Comparison of ENCODE assay signal across 29 cellular contexts in genomic region chr7:42181566-42181965, GRCh38. TPM values are rescaled to one million over a fixed set of nuclear protein-coding genes. Genes with fewer than 3 reads are reported as not detected.
"Had no signal": no experiment of that assay in that cellular context is flagged by ENCODE, and none has a peak within 500 bp of the region (broad histone marks: within the 10 kb centered on the region; RNA-seq: fewer than 3 reads in every experiment).

No MANE protein-coding gene starts in this region.

- ATAC-seq: foreskin keratinocyte; heart left ventricle; left lung; mucosa of descending colon; natural killer cell treated with Interleukin-12 subunit alpha and Interleukin-12 subunit beta and Interleukin-15 and Interleukin-18, amount 100 ng/mL, for 72 hours; stimulated activated naive CD8-positive, alpha-beta T cell treated with anti-CD3 and anti-CD28 coated beads, Interleukin-15, Interleukin-2, amounts not matched to agents 100 U/mL and 50 U/mL, for 24 hours; T-helper 17 cell had no signal

- H3K9me3 Mint-ChIP-seq: activated CD4-positive, alpha-beta memory T cell treated with anti-CD3 and anti-CD28 coated beads for 36 hours; activated CD4-positive, alpha-beta T cell treated with anti-CD3 and anti-CD28 coated beads, Interleukin-2, amount 10 ng/mL, durations not matched to agents 24 days and 14 days; activated naive CD4-positive, alpha-beta T cell treated with anti-CD3 and anti-CD28 coated beads, Interleukin-2, amount 10 ng/mL, durations not matched to agents 7 days and 5 days; activated T-cell treated with anti-CD3 and anti-CD28 coated beads, Interleukin-2, amount 50 U/mL, for 24 hours; dendritic cell treated with granulocyte-macrophage colony-stimulating factor and Interleukin-4, amounts not matched to agents 40 ng/mL and 50 ng/mL, for 4 days; natural killer cell treated with Interleukin-12 subunit alpha and Interleukin-12 subunit beta and Interleukin-15 and Interleukin-18, amount 100 ng/mL, for 72 hours had no signal

- H3K4me3 ChIP-seq: breast epithelium, esophagus muscularis mucosa, heart left ventricle, left lung, lung, mucosa of descending colon, right atrium auricular region, testis, transverse colon had no signal

- H3K27ac ChIP-seq: esophagus muscularis mucosa, foreskin keratinocyte, heart left ventricle, left lung, right atrium auricular region, testis, transverse colon had no signal

- H3K9me3 ChIP-seq: breast epithelium, esophagus muscularis mucosa, heart left ventricle, left lung, mucosa of descending colon, right atrium auricular region, testis, transverse colon had no signal

- H3K4me1 Mint-ChIP-seq: activated CD4-positive, alpha-beta T cell treated with anti-CD3 and anti-CD28 coated beads, Interleukin-2, amount 10 ng/mL, durations not matched to agents 24 days and 14 days; activated naive CD4-positive, alpha-beta T cell treated with anti-CD3 and anti-CD28 coated beads, Interleukin-2, amount 10 ng/mL, durations not matched to agents 7 days and 5 days; activated naive CD8-positive, alpha-beta T cell treated with anti-CD3 and anti-CD28 coated beads, Interleukin-2, amount 10 ng/mL, durations not matched to agents 7 days and 5 days; central memory CD8-positive, alpha-beta T cell; T-helper 17 cell had no signal

- H3K27me3 ChIP-seq: breast epithelium, esophagus muscularis mucosa, foreskin keratinocyte, heart left ventricle, left lung, right atrium auricular region, testis, transverse colon had no signal

- H3K36me3 ChIP-seq: breast epithelium, heart left ventricle, left lung, right atrium auricular region, transverse colon had no signal

- FAIRE-seq: urothelium cell line had no signal

- H3K27me3 Mint-ChIP-seq: activated CD4-positive, alpha-beta memory T cell treated with anti-CD3 and anti-CD28 coated beads for 36 hours; activated CD4-positive, alpha-beta T cell treated with anti-CD3 and anti-CD28 coated beads, Interleukin-2, amount 10 ng/mL, durations not matched to agents 24 days and 14 days; activated naive CD4-positive, alpha-beta T cell treated with anti-CD3 and anti-CD28 coated beads, Interleukin-2, amount 10 ng/mL, durations not matched to agents 7 days and 5 days; activated naive CD8-positive, alpha-beta T cell treated with anti-CD3 and anti-CD28 coated beads, Interleukin-2, amount 10 ng/mL, durations not matched to agents 7 days and 5 days; activated T-cell treated with anti-CD3 and anti-CD28 coated beads, Interleukin-2, amount 50 U/mL, for 24 hours; central memory CD8-positive, alpha-beta T cell; dendritic cell treated with granulocyte-macrophage colony-stimulating factor and Interleukin-4, amounts not matched to agents 40 ng/mL and 50 ng/mL, for 4 days had no signal

- H3K4me1 ChIP-seq: left lung, right atrium auricular region, testis, transverse colon had no signal

- H3K36me3 Mint-ChIP-seq: activated CD4-positive, alpha-beta memory T cell treated with anti-CD3 and anti-CD28 coated beads for 36 hours; activated naive CD4-positive, alpha-beta T cell treated with anti-CD3 and anti-CD28 coated beads, Interleukin-2, amount 10 ng/mL, durations not matched to agents 7 days and 5 days; activated naive CD8-positive, alpha-beta T cell treated with anti-CD3 and anti-CD28 coated beads, Interleukin-2, amount 10 ng/mL, durations not matched to agents 7 days and 5 days; natural killer cell treated with Interleukin-12 subunit alpha and Interleukin-12 subunit beta and Interleukin-15 and Interleukin-18, amount 100 ng/mL, for 72 hours had no signal

- DNase-seq: activated CD4-positive, alpha-beta memory T cell treated with anti-CD3 and anti-CD28 coated beads for 36 hours; activated CD4-positive, alpha-beta T cell treated with anti-CD3 and anti-CD28 coated beads, Interleukin-2, amount 10 ng/mL, durations not matched to agents 24 days and 14 days; activated CD4-positive, CD25-positive, alpha-beta regulatory T cell treated with anti-CD3 and anti-CD28 coated beads, Interleukin-2, amount 50 U/mL, for 72 hours; activated CD8-positive, alpha-beta memory T cell treated with anti-CD3 and anti-CD28 coated beads, Interleukin-2, amount 50 U/mL, for 48 hours; activated gamma-delta T cell; activated naive CD4-positive, alpha-beta T cell treated with anti-CD3 and anti-CD28 coated beads, Interleukin-2, amount 10 ng/mL, durations not matched to agents 7 days and 5 days; activated naive CD8-positive, alpha-beta T cell treated with anti-CD3 and anti-CD28 coated beads, Interleukin-2, amount 10 ng/mL, durations not matched to agents 7 days and 5 days; activated T-cell treated with anti-CD3 and anti-CD28 coated beads, Interleukin-2, amount 50 U/mL, for 24 hours; amniotic stem cell; foreskin keratinocyte; heart left ventricle; hypothalamus; left lung; mucosa of descending colon; stimulated activated CD4-positive, alpha-beta T cell treated with anti-CD3 and anti-CD28 coated beads, Interleukin-12 subunit alpha, Interleukin-12 subunit beta, amount 100 ng/mL, for 4 hours; stimulated activated CD4-positive, alpha-beta T cell treated with anti-CD3 and anti-CD28 coated beads, Interleukin-4, amount 100 ng/mL, for 1 hour; stimulated activated naive CD8-positive, alpha-beta T cell treated with anti-CD3 and anti-CD28 coated beads, Interleukin-15, Interleukin-2, amounts not matched to agents 100 U/mL and 50 U/mL, for 24 hours; T-helper 17 cell; T1000; testis; transverse colon had no signal

- H3K4me3 Mint-ChIP-seq: activated CD4-positive, alpha-beta memory T cell treated with anti-CD3 and anti-CD28 coated beads for 36 hours; activated CD4-positive, alpha-beta T cell treated with anti-CD3 and anti-CD28 coated beads, Interleukin-2, amount 10 ng/mL, durations not matched to agents 24 days and 14 days; activated naive CD4-positive, alpha-beta T cell treated with anti-CD3 and anti-CD28 coated beads, Interleukin-2, amount 10 ng/mL, durations not matched to agents 7 days and 5 days; activated naive CD8-positive, alpha-beta T cell treated with anti-CD3 and anti-CD28 coated beads, Interleukin-2, amount 10 ng/mL, durations not matched to agents 7 days and 5 days; activated T-cell treated with anti-CD3 and anti-CD28 coated beads, Interleukin-2, amount 50 U/mL, for 24 hours; central memory CD8-positive, alpha-beta T cell; dendritic cell treated with granulocyte-macrophage colony-stimulating factor and Interleukin-4, amounts not matched to agents 40 ng/mL and 50 ng/mL, for 4 days; natural killer cell treated with Interleukin-12 subunit alpha and Interleukin-12 subunit beta and Interleukin-15 and Interleukin-18, amount 100 ng/mL, for 72 hours; T-helper 17 cell had no signal

- H3K27ac Mint-ChIP-seq: activated CD4-positive, alpha-beta memory T cell treated with anti-CD3 and anti-CD28 coated beads for 36 hours; activated CD4-positive, alpha-beta T cell treated with anti-CD3 and anti-CD28 coated beads, Interleukin-2, amount 10 ng/mL, durations not matched to agents 24 days and 14 days; activated naive CD4-positive, alpha-beta T cell treated with anti-CD3 and anti-CD28 coated beads, Interleukin-2, amount 10 ng/mL, durations not matched to agents 7 days and 5 days; activated naive CD8-positive, alpha-beta T cell treated with anti-CD3 and anti-CD28 coated beads, Interleukin-2, amount 10 ng/mL, durations not matched to agents 7 days and 5 days; activated T-cell treated with anti-CD3 and anti-CD28 coated beads, Interleukin-2, amount 50 U/mL, for 24 hours; dendritic cell treated with granulocyte-macrophage colony-stimulating factor and Interleukin-4, amounts not matched to agents 40 ng/mL and 50 ng/mL, for 4 days; natural killer cell treated with Interleukin-12 subunit alpha and Interleukin-12 subunit beta and Interleukin-15 and Interleukin-18, amount 100 ng/mL, for 72 hours; T-helper 17 cell had no signal

RNA-seq across cellular contexts. Expression of gene GLI3, which starts 55.4 kb away (rescaled TPM):
- total RNA-seq: activated CD4-positive, alpha-beta T cell treated with anti-CD3 and anti-CD28 coated beads, Interleukin-2, amount 10 ng/mL, durations not matched to agents 24 days and 14 days had no signal
